18 cellular contexts compared by ENCODE assay signal in genomic region chr3:66812126-66812525, GRCh38.
DNase-seq lines count a peak whose midpoint lies in the region; ATAC-seq, FAIRE-seq and TF ChIP-seq lines count a peak whose summit lies in the region.
"Had no signal": no experiment of that assay in that cellular context is flagged by ENCODE, and none has a peak within 500 bp of the region (broad histone marks: within the 10 kb centered on the region; RNA-seq: fewer than 3 reads in every experiment).

No MANE protein-coding gene starts in this region.

- H4K20me1 ChIP-seq in IMR-90 (ENCODE audit: insufficient read depth, low read length) = no peaks in the 10 kb centered on the region
- no peaks in the 10 kb centered on the region for H4K20me1 ChIP-seq in K562 (replicated peaks; ENCODE audit: control insufficient read depth, insufficient read depth, low read length)

- TF ChIP-seq POLR2A in IMR-90 (IDR thresholded peaks at IDR 0.05; ENCODE audit: low read depth, low read length) (no peak), K562 (conservative IDR thresholded peaks at IDR 0.05) (no peak), transverse colon (IDR thresholded peaks at IDR 0.05) (no peak)

- H2BK15ac ChIP-seq in IMR-90 (ENCODE audit: low read depth, low read length) = 0 out of 3 replicates have a peak overlapping the region, but pooled peaks have one; percentile 19

- H2BK5ac ChIP-seq in IMR-90 (ENCODE audit: low read depth, low read length, poor library complexity, severe bottlenecking) = peak overlapping the region; percentile 62

- no peak overlapping the region for H3K9ac ChIP-seq in IMR-90 (ENCODE audit: low read depth, low read length)
- no peak overlapping the region for H3K9ac ChIP-seq in K562 (ENCODE audit: insufficient read depth in 1 of 2, low read depth in 2 of 2, low read length in 2 of 2)

- no peaks in the 10 kb centered on the region for H3K36me3 ChIP-seq in A673 (ENCODE audit: insufficient read depth, low read length, poor library complexity, severe bottlenecking)
- no peaks in the 10 kb centered on the region for H3K36me3 ChIP-seq in IMR-90 (ENCODE audit: control insufficient read depth, insufficient read depth, low read length)
- no peaks in the 10 kb centered on the region for H3K36me3 ChIP-seq in K562 (ENCODE audit: control insufficient read depth, insufficient read depth, low read length)
- no peaks in the 10 kb centered on the region for H3K36me3 ChIP-seq in transverse colon
- H3K36me3 ChIP-seq: ovary, SJCRH30 had no signal

- no peak overlapping the region for H2AK5ac ChIP-seq in IMR-90 (ENCODE audit: low read depth, low read length)

- intact Hi-C loops in A673 (cut with micrococcal nuclease; ENCODE audit: unreplicated experiment) = no loop called here
- intact Hi-C loops in IMR-90 (cut with micrococcal nuclease) = loop anchor here (10.0 kb wide), 1 partner anchor 217 kb away; no protein-coding TSS in a partner anchor
- intact Hi-C loops in K562 (cut with micrococcal nuclease) = no loop called here
- intact Hi-C loops in transverse colon (cut with DNase I; ENCODE audit: low total_unique reads) = no loop called here

- no peak for TF ChIP-seq CTCF in A673 (conservative IDR thresholded peaks at IDR 0.05; ENCODE audit: low read depth, low read length)
- TF ChIP-seq CTCF in IMR-90 (conservative IDR thresholded peaks at IDR 0.05; ENCODE audit: low read depth, low read length) = no peak
- TF ChIP-seq CTCF in K562 (IDR thresholded peaks at IDR 0.05 in 2 of 3, conservative IDR thresholded peaks at IDR 0.05 in 1 of 3; ENCODE audit: insufficient read depth in 2 of 3, low read depth in 1 of 3, low read length in 3 of 3) = no peak
- no peak for TF ChIP-seq CTCF in fibroblast of villous mesenchyme (IDR thresholded peaks at IDR 0.05; ENCODE audit: insufficient read depth, low read depth, low read length)
- TF ChIP-seq CTCF in transverse colon (IDR thresholded peaks at IDR 0.05) = no peak

- BruUV-seq in A673 (replicated peaks; lab: Mats Ljungman, UMichigan) = no TSS peak
- no TSS peak for BruUV-seq in IMR-90 (replicated peaks; lab: Mats Ljungman, UMichigan)
- BruUV-seq in K562 (replicated peaks; lab: Mats Ljungman, UMichigan) = no TSS peak

- H2BK120ac ChIP-seq in IMR-90 (ENCODE audit: low read depth, low read length) = peak overlapping the region; percentile 51; the same call in 1 of the 2 replicates

- TF ChIP-seq RAD21 in IMR-90 (IDR thresholded peaks at IDR 0.05; ENCODE audit: low read length) = no peak
- no peak for TF ChIP-seq RAD21 in K562 (CRISPR knock-in tag; conservative IDR thresholded peaks at IDR 0.05 in 1 of 2, IDR thresholded peaks at IDR 0.05 in 1 of 2)

- no peak overlapping the region; the same call in 1 of the 2 replicates for H3K4ac ChIP-seq in IMR-90 (ENCODE audit: low read depth, low read length)

- H2AFZ ChIP-seq in IMR-90 (replicated peaks; ENCODE audit: low read length, poor library complexity) = no peak overlapping the region
- H2AFZ ChIP-seq in K562 (ENCODE audit: low read depth, low read length) = no peak overlapping the region

- DNase-seq in A673 (ENCODE audit: low spot score) (peak; percentile 39), IMR-90 (peak; percentile 69), K562 (ENCODE audit: extremely low read depth in 1 of 4, low spot score in 3 of 4) (no peak), fibroblast of villous mesenchyme (ENCODE audit: low read depth) (peak; percentile 29), NCI-H510A treated with DMSO at 0.1 percent for 48 hours (lab: John Stamatoyannopoulos, UW) (no peak), transverse colon (no peak)
- DNase-seq in activated naive CD4-positive, alpha-beta T cell treated with anti-CD3 and anti-CD28 coated beads, Interleukin-2, amount 50 U/mL, for 16 hours = no peak
- DNase-seq: ACHN; activated CD4-positive, alpha-beta T cell treated with anti-CD3 and anti-CD28 coated beads for 1 hour; aorta; CD4-positive, CD25-positive, alpha-beta regulatory T cell; DMS79 treated with DMSO at 0.1 percent for 48 hours; NCI-H2029 treated with DMSO at 0.1 percent for 48 hours; NCI-H524 treated with DMSO at 0.1 percent for 48 hours; ovary; stimulated activated CD4-positive, alpha-beta T cell treated with anti-CD3 and anti-CD28 coated beads, Interleukin-2, amount 100 ng/mL, for 48 hours had no signal

- no peak for FAIRE-seq in K562 (lab: Jason Lieb, UNC)

- H4K5ac ChIP-seq in IMR-90 (ENCODE audit: low read depth, low read length) = no peak overlapping the region

- in situ Hi-C loops in IMR-90 (cut with MboI; ENCODE audit: low sequenced_read_pairs) = no loop called here
- in situ Hi-C loops in K562 (cut with MboI) = no loop called here
- in situ Hi-C loops in transverse colon (cut with MboI; ENCODE audit: low pct_ligation_motif_present in 1 of 4, low pct_unique_long_range_greater_than_20kb in 1 of 4, low sequenced_read_pairs in 3 of 4) = loop anchor here (10.0 to 25.0 kb wide), 3 partner anchors 300 to 407 kb away; partner anchors contain the start of gene LRIG1 (in 2 of the 4)

- WGBS in IMR-90 (ENCODE audit: extremely low coverage in 2 of 2, insufficient read length in 1 of 2), 2 experiments = no CpG with 5 or more reads among the region's 1 CpG
- WGBS in K562 (ENCODE audit: insufficient coverage, low coverage, missing lambda C conversion rate) = 0% methylated on average over 1 of the region's 1 CpG
- WGBS in transverse colon (ENCODE audit: low coverage in 1 of 2), 2 donors = 20% methylated on average over 1 of the region's 1 CpG; no CpG with 5 or more reads in 1 of the 2 donors

- POLR2A ChIA-PET in A673 (lab: Charles Lee; ENCODE audit: low non-redundant PET) = no interaction called here
- POLR2A ChIA-PET in IMR-90 (lab: Charles Lee; ENCODE audit: unreplicated experiment) = no interaction called here
- POLR2A ChIA-PET in K562 (lab: Yijun Ruan, JAX) = no interaction called here

- H3K27me3 ChIP-seq in A673 (replicated peaks; ENCODE audit: insufficient read depth, low read depth, low read length, poor library complexity) (no peaks in the 10 kb centered on the region), IMR-90 (ENCODE audit: control insufficient read depth, insufficient read depth, low read length) (no peaks in the 10 kb centered on the region), K562 (ENCODE audit: control insufficient read depth in 2 of 2, insufficient read depth in 2 of 2, low read length in 2 of 2) (no peaks in the 10 kb centered on the region), transverse colon (no peaks in the 10 kb centered on the region)
- H3K27me3 ChIP-seq: ovary, SJCRH30 had no signal

- H3K9me3 ChIP-seq in A673 (ENCODE audit: low read depth, low read length, poor library complexity, severe bottlenecking) (no peaks in the 10 kb centered on the region), IMR-90 (ENCODE audit: control insufficient read depth, insufficient read depth, low read length) (no peaks in the 10 kb centered on the region), K562 (replicated peaks; ENCODE audit: control insufficient read depth, insufficient read depth, low read depth, low read length) (no peaks in the 10 kb centered on the region), transverse colon (no peaks in the 10 kb centered on the region)
- H3K9me3 ChIP-seq: ovary, SJCRH30 had no signal

- no peak overlapping the region for H2AK9ac ChIP-seq in IMR-90 (replicated peaks; ENCODE audit: low read depth, low read length, poor library complexity)

- H3K56ac ChIP-seq in IMR-90 (ENCODE audit: extremely low read depth, insufficient read depth, low read length) = no peak overlapping the region

- no peak overlapping the region for H3K27ac ChIP-seq in A673 (ENCODE audit: low read depth, low read length, poor library complexity, severe bottlenecking)
- no peak overlapping the region for H3K27ac ChIP-seq in IMR-90 (ENCODE audit: insufficient read depth, low read length)
- H3K27ac ChIP-seq in K562 (ENCODE audit: extremely low read depth, low read depth, low read length) = no peak overlapping the region
- peak overlapping the region in 1 of 4 donors; percentile 1 for H3K27ac ChIP-seq in transverse colon
- H3K27ac ChIP-seq: ovary, SJCRH30 had no signal

- H3K14ac ChIP-seq in IMR-90 (replicated peaks; ENCODE audit: low read depth, low read length) = no peak overlapping the region

- peaks cover 12% of the 10 kb centered on the region for H3K4me1 ChIP-seq in A673 (ENCODE audit: insufficient read depth, low read length, poor library complexity, severe bottlenecking)
- H3K4me1 ChIP-seq in IMR-90 (ENCODE audit: control insufficient read depth, insufficient read depth, low read length) = no peaks in the 10 kb centered on the region
- no peaks in the 10 kb centered on the region for H3K4me1 ChIP-seq in K562 (replicated peaks in 1 of 2; ENCODE audit: control insufficient read depth in 2 of 2, insufficient read depth in 2 of 2, low read length in 2 of 2)
- H3K4me1 ChIP-seq in transverse colon = peaks cover 0 to 28% (median 7%) of the 10 kb centered on the region in 4 donors
- H3K4me1 ChIP-seq: SJCRH30 had no signal

- H3K4me2 ChIP-seq in IMR-90 (ENCODE audit: low read depth, low read length) (no peak overlapping the region), K562 (ENCODE audit: insufficient read depth, low read length) (no peak overlapping the region)

- H3K9me1 ChIP-seq in IMR-90 (ENCODE audit: insufficient read depth, low read length) = no peaks in the 10 kb centered on the region
- H3K9me1 ChIP-seq in K562 (ENCODE audit: control insufficient read depth, insufficient read depth, low read length) = no peaks in the 10 kb centered on the region

- H3K4me3 ChIP-seq in A673 (ENCODE audit: low read depth, low read length, poor library complexity, severe bottlenecking) (no peak overlapping the region), IMR-90 (ENCODE audit: insufficient read depth, low read depth, low read length) (no peak overlapping the region), K562 (no peak overlapping the region), fibroblast of villous mesenchyme (ENCODE audit: low read depth, low read length) (no peak overlapping the region), transverse colon (no peak overlapping the region)
- H3K4me3 ChIP-seq: ovary, SJCRH30 had no signal

- dilution Hi-C loops in IMR-90 (cut with HindIII; ENCODE audit: low sequenced_read_pairs, unreplicated experiment) = no loop called here

- H3K18ac ChIP-seq in IMR-90 (ENCODE audit: low read depth, low read length) = no peak overlapping the region

- no peaks in the 10 kb centered on the region for H3K79me1 ChIP-seq in IMR-90 (ENCODE audit: low read depth in 1 of 2, low read length in 2 of 2)

- CTCF ChIA-PET in A673 (lab: Charles Lee) = no interaction called here
- CTCF ChIA-PET in IMR-90 (lab: Yijun Ruan, JAX) = interaction anchor here (1.6 kb wide), 1 partner anchor 10 kb away, joined by 3 read pairs; no protein-coding TSS in a partner anchor
- CTCF ChIA-PET in K562 (lab: Yijun Ruan, JAX; ENCODE audit: low intra/inter-chr PET ratio) = no interaction called here

- ATAC-seq in IMR-90 (ENCODE audit: low read depth) = no peak
- ATAC-seq in K562 = no peak
- no peak for ATAC-seq in HG02884 (IDR thresholded peaks at IDR 0.05; ENCODE audit: unreplicated experiment)

- H4K8ac ChIP-seq in IMR-90 (ENCODE audit: low read depth in 2 of 2, low read length in 2 of 2) = no peak overlapping the region

- TF ChIP-seq EP300 in K562 (IDR thresholded peaks at IDR 0.05; ENCODE audit: low read length) (no peak), transverse colon (IDR thresholded peaks at IDR 0.05; ENCODE audit: low read depth) (no peak)

- H2BK20ac ChIP-seq in IMR-90 (ENCODE audit: low read depth, low read length) = peak overlapping the region; percentile 64; the same call in 1 of the 2 replicates

- no peak overlapping the region for H3K23ac ChIP-seq in IMR-90 (ENCODE audit: low read depth, low read length)

- H3K79me2 ChIP-seq in K562 (ENCODE audit: control insufficient read depth, insufficient read depth, low read length) = no peaks in the 10 kb centered on the region

- no peak overlapping the region for H4K91ac ChIP-seq in IMR-90 (ENCODE audit: insufficient read depth, low read depth, low read length)

Comparison
In these comparisons a context has a peak if more than half of its experiments do, and no peak if none do; other contexts are left out.
1. DNase-seq: peak in A673 (single experiment), IMR-90 (single experiment) and fibroblast of villous mesenchyme (single experiment); none in K562 (0 of 4), NCI-H510A treated with DMSO at 0.1 percent for 48 hours (single experiment), transverse colon (single experiment) and activated naive CD4-positive, alpha-beta T cell treated with anti-CD3 and anti-CD28 coated beads, Interleukin-2, amount 50 U/mL, for 16 hours (single experiment).
2. in situ Hi-C loops: an anchor here in transverse colon (10.0 to 25.0 kb wide); none called in IMR-90 and K562.